ENCODE assay signal across 1 cellular context in genomic region chr19:43468354-43469159, GRCh38.
TF ChIP-seq lines count a peak whose summit lies in the region.

No MANE protein-coding gene starts in this region.

TF ChIP-seq in HEK293, 187 proteins besides CTCF, POLR2A, EP300 and RAD21:
- TF ChIP-seq GLI2 (tag by site-specific recombination; IDR thresholded peaks at IDR 0.05; ENCODE audit: borderline replicate concordance, low read depth) (no peak), ZNF664 (tag by site-specific recombination; IDR thresholded peaks at IDR 0.05) (peak; percentile 97), ZNF629 (tag by site-specific recombination; IDR thresholded peaks at IDR 0.05) (no peak), ZNF747 (tag by site-specific recombination; IDR thresholded peaks at IDR 0.05) (peak; percentile 66; the same call in 1 of the 2 replicates), ZBTB26 (tag by site-specific recombination; optimal IDR thresholded peaks at IDR 0.05) (no peak), AEBP2 (tag by site-specific recombination; IDR thresholded peaks at IDR 0.05; ENCODE audit: borderline replicate concordance) (no peak), ZNF645 (tag by site-specific recombination; IDR thresholded peaks at IDR 0.05) (no peak), ZNF423 (tag by site-specific recombination; IDR thresholded peaks at IDR 0.05) (no peak), ZNF639 (tag by site-specific recombination; IDR thresholded peaks at IDR 0.05) (no peak), KLF1 (tag by site-specific recombination; IDR thresholded peaks at IDR 0.05) (no peak), ZNF112 (tag by site-specific recombination; IDR thresholded peaks at IDR 0.05) (no peak), ZNF221 (tag by site-specific recombination; IDR thresholded peaks at IDR 0.05; ENCODE audit: borderline replicate concordance) (no peak), PRDM1 (tag by site-specific recombination; IDR thresholded peaks at IDR 0.05) (0 out of 2 replicates have a peak, but pooled peaks have one; percentile 23), ZBTB6 (tag by site-specific recombination; IDR thresholded peaks at IDR 0.05) (no peak), ZNF707 (tag by site-specific recombination; IDR thresholded peaks at IDR 0.05) (no peak), ZNF324 (tag by site-specific recombination; IDR thresholded peaks at IDR 0.05) (no peak), ZSCAN5A (tag by site-specific recombination; IDR thresholded peaks at IDR 0.05) (no peak), ZNF398 (tag by site-specific recombination; IDR thresholded peaks at IDR 0.05) (no peak), ZFHX2 (tag by site-specific recombination; conservative IDR thresholded peaks at IDR 0.05) (no peak), ZNF416 (tag by site-specific recombination; IDR thresholded peaks at IDR 0.05) (no peak)
